Comparison of ENCODE assay signal across 2 cellular contexts in the genomic region with DNA sequence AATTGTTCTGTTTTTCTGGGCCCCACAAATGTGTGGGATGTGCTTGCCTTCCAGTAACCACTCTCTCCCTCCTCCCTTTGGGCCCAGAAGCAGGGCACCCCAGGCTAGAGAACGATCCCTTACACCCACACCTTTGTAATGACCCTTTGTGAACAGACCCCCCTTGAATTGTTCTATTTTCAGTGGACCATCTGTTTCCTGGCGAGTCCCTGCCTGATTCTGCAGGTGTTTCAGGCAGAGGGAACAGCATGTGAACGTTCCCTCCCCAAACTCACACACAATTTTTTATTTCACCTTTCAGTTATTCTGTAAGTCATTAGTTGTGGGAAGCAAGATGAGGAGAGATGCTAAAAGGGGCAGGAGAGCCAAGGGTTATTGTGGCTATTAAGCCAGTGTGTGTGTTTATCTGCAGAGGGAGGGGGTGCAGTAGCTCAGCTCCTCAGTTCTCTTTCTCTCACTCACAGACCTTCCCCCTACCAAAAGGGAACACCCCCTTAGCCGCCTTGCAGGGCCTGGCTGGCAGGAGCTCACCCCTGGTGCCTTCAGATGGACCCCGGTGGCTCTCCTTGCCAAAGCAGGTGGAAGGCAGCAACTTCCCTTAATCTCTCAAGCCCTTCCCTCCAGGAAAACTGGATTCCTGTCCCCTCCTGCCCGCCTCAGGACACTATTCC.
TF ChIP-seq lines count a peak whose summit lies in the region.

No MANE protein-coding gene starts in this region.

TF ChIP-seq in WTC11, 78 proteins besides CTCF, POLR2A, EP300 and RAD21 (continued from another document):
- TF ChIP-seq, protein P1, sequence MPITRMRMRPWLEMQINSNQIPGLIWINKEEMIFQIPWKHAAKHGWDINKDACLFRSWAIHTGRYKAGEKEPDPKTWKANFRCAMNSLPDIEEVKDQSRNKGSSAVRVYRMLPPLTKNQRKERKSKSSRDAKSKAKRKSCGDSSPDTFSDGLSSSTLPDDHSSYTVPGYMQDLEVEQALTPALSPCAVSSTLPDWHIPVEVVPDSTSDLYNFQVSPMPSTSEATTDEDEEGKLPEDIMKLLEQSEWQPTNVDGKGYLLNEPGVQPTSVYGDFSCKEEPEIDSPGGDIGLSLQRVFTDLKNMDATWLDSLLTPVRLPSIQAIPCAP (CRISPR knock-in tag; IDR thresholded peaks at IDR 0.05), result no peak
- TF ChIP-seq, protein P2, sequence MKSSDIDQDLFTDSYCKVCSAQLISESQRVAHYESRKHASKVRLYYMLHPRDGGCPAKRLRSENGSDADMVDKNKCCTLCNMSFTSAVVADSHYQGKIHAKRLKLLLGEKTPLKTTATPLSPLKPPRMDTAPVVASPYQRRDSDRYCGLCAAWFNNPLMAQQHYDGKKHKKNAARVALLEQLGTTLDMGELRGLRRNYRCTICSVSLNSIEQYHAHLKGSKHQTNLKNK (CRISPR knock-in tag; IDR thresholded peaks at IDR 0.05), result no peak

TF ChIP-seq in SK-N-SH, 30 proteins besides CTCF, POLR2A, EP300 and RAD21 (continued from another document):
- TF ChIP-seq, protein P3, sequence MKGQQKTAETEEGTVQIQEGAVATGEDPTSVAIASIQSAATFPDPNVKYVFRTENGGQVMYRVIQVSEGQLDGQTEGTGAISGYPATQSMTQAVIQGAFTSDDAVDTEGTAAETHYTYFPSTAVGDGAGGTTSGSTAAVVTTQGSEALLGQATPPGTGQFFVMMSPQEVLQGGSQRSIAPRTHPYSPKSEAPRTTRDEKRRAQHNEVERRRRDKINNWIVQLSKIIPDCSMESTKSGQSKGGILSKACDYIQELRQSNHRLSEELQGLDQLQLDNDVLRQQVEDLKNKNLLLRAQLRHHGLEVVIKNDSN (IDR thresholded peaks at IDR 0.05; ENCODE audit: borderline replicate concordance, low read depth), result no peak
- TF ChIP-seq RCOR1 (IDR thresholded peaks at IDR 0.05; ENCODE audit: low read length) (no peak), JUND (IDR thresholded peaks at IDR 0.05) (no peak), NFIC (IDR thresholded peaks at IDR 0.05; ENCODE audit: borderline replicate concordance) (no peak), CHD2 (IDR thresholded peaks at IDR 0.05; ENCODE audit: low read length, partially characterized antibody) (no peak), TEAD4 (IDR thresholded peaks at IDR 0.05; ENCODE audit: borderline replicate concordance, insufficient read depth) (no peak), MXI1 (IDR thresholded peaks at IDR 0.05; ENCODE audit: low read depth, low read length) (no peak), FOXJ3 (CRISPR knock-in tag; IDR thresholded peaks at IDR 0.05) (no peak), FOSL2 (IDR thresholded peaks at IDR 0.05; ENCODE audit: borderline replicate concordance, low read depth) (no peak), SMC3 (IDR thresholded peaks at IDR 0.05; ENCODE audit: low read depth, low read length) (no peak), RFX5 (IDR thresholded peaks at IDR 0.05; ENCODE audit: low read length) (no peak)
- TF ChIP-seq, protein P4, sequence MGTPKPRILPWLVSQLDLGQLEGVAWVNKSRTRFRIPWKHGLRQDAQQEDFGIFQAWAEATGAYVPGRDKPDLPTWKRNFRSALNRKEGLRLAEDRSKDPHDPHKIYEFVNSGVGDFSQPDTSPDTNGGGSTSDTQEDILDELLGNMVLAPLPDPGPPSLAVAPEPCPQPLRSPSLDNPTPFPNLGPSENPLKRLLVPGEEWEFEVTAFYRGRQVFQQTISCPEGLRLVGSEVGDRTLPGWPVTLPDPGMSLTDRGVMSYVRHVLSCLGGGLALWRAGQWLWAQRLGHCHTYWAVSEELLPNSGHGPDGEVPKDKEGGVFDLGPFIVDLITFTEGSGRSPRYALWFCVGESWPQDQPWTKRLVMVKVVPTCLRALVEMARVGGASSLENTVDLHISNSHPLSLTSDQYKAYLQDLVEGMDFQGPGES (IDR thresholded peaks at IDR 0.05; ENCODE audit: low read depth, low read length), result no peak
- TF ChIP-seq, protein P5, sequence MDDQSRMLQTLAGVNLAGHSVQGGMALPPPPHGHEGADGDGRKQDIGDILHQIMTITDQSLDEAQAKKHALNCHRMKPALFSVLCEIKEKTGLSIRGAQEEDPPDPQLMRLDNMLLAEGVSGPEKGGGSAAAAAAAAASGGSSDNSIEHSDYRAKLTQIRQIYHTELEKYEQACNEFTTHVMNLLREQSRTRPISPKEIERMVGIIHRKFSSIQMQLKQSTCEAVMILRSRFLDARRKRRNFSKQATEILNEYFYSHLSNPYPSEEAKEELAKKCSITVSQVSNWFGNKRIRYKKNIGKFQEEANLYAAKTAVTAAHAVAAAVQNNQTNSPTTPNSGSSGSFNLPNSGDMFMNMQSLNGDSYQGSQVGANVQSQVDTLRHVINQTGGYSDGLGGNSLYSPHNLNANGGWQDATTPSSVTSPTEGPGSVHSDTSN (IDR thresholded peaks at IDR 0.05), result no peak
- TF ChIP-seq, protein P6, sequence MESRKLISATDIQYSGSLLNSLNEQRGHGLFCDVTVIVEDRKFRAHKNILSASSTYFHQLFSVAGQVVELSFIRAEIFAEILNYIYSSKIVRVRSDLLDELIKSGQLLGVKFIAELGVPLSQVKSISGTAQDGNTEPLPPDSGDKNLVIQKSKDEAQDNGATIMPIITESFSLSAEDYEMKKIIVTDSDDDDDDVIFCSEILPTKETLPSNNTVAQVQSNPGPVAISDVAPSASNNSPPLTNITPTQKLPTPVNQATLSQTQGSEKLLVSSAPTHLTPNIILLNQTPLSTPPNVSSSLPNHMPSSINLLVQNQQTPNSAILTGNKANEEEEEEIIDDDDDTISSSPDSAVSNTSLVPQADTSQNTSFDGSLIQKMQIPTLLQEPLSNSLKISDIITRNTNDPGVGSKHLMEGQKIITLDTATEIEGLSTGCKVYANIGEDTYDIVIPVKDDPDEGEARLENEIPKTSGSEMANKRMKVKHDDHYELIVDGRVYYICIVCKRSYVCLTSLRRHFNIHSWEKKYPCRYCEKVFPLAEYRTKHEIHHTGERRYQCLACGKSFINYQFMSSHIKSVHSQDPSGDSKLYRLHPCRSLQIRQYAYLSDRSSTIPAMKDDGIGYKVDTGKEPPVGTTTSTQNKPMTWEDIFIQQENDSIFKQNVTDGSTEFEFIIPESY (IDR thresholded peaks at IDR 0.05; ENCODE audit: borderline replicate concordance, low read depth), result no peak
